In the genomic region with DNA sequence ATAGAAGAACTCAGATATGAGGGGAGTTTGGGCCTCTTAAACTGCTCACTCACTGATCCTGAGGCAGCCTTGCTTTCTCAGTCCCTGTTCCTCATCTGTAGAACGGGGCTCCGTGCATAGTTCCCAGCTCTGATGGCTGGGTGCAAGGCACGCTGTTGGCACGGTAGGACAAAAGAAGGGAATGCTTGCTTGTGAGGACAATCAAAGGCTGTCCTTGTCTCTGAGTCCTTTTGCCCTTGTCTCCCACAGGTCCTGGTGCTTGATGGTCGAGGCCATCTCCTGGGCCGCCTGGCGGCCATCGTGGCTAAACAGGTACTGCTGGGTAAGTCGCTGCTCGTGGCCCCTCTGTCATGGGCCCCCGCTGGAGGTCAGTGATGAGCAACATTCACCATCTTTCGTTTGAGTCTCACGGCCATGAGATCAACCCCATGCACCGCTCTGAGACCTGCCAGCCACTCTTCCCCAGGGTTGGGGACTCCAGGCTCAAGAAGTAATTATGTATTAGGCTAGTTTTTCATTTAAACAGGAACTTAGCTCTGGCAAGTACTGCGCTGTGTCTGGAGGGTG, we compare ENCODE assay signal across 1 cellular context.
TF ChIP-seq lines count a peak whose summit lies in the region.

No MANE protein-coding gene starts in this region.

TF ChIP-seq in HepG2, 621 proteins besides CTCF, POLR2A, EP300 and RAD21 (continued from another document and continues in another):
- peak; percentile 30; the same call in 1 of the 2 replicates for TF ChIP-seq MED1 (CRISPR knock-in tag; IDR thresholded peaks at IDR 0.05)
- TF ChIP-seq, protein P1, sequence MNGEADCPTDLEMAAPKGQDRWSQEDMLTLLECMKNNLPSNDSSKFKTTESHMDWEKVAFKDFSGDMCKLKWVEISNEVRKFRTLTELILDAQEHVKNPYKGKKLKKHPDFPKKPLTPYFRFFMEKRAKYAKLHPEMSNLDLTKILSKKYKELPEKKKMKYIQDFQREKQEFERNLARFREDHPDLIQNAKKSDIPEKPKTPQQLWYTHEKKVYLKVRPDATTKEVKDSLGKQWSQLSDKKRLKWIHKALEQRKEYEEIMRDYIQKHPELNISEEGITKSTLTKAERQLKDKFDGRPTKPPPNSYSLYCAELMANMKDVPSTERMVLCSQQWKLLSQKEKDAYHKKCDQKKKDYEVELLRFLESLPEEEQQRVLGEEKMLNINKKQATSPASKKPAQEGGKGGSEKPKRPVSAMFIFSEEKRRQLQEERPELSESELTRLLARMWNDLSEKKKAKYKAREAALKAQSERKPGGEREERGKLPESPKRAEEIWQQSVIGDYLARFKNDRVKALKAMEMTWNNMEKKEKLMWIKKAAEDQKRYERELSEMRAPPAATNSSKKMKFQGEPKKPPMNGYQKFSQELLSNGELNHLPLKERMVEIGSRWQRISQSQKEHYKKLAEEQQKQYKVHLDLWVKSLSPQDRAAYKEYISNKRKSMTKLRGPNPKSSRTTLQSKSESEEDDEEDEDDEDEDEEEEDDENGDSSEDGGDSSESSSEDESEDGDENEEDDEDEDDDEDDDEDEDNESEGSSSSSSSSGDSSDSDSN (CRISPR knock-in tag; IDR thresholded peaks at IDR 0.05): peak; percentile 64
- peak; percentile 78; the same call in 1 of the 2 replicates for TF ChIP-seq CBX5 (CRISPR knock-in tag; IDR thresholded peaks at IDR 0.05; ENCODE audit: borderline replicate concordance)
- no peak for TF ChIP-seq ZNF816 (CRISPR knock-in tag; IDR thresholded peaks at IDR 0.05; ENCODE audit: borderline replicate concordance)
- peak; percentile 71 for TF ChIP-seq PHF5A (CRISPR knock-in tag; IDR thresholded peaks at IDR 0.05; ENCODE audit: low read depth, unreplicated experiment)
- no peak for TF ChIP-seq HMG20B (CRISPR knock-in tag; conservative IDR thresholded peaks at IDR 0.05)
- 0 out of 2 replicates have a peak, but pooled peaks have one; percentile 16 for TF ChIP-seq ERF (CRISPR knock-in tag; IDR thresholded peaks at IDR 0.05)
- 0 out of 2 replicates have a peak, but pooled peaks have one; percentile 33 for TF ChIP-seq ARNT2 (CRISPR knock-in tag; IDR thresholded peaks at IDR 0.05; ENCODE audit: low read depth)
- no peak; the same call in 1 of the 2 replicates for TF ChIP-seq NRL (CRISPR knock-in tag; IDR thresholded peaks at IDR 0.05; ENCODE audit: borderline replicate concordance)
- peak; percentile 58 for TF ChIP-seq RBM22 (optimal IDR thresholded peaks at IDR 0.05; ENCODE audit: low read length)
- TF ChIP-seq, protein P2, sequence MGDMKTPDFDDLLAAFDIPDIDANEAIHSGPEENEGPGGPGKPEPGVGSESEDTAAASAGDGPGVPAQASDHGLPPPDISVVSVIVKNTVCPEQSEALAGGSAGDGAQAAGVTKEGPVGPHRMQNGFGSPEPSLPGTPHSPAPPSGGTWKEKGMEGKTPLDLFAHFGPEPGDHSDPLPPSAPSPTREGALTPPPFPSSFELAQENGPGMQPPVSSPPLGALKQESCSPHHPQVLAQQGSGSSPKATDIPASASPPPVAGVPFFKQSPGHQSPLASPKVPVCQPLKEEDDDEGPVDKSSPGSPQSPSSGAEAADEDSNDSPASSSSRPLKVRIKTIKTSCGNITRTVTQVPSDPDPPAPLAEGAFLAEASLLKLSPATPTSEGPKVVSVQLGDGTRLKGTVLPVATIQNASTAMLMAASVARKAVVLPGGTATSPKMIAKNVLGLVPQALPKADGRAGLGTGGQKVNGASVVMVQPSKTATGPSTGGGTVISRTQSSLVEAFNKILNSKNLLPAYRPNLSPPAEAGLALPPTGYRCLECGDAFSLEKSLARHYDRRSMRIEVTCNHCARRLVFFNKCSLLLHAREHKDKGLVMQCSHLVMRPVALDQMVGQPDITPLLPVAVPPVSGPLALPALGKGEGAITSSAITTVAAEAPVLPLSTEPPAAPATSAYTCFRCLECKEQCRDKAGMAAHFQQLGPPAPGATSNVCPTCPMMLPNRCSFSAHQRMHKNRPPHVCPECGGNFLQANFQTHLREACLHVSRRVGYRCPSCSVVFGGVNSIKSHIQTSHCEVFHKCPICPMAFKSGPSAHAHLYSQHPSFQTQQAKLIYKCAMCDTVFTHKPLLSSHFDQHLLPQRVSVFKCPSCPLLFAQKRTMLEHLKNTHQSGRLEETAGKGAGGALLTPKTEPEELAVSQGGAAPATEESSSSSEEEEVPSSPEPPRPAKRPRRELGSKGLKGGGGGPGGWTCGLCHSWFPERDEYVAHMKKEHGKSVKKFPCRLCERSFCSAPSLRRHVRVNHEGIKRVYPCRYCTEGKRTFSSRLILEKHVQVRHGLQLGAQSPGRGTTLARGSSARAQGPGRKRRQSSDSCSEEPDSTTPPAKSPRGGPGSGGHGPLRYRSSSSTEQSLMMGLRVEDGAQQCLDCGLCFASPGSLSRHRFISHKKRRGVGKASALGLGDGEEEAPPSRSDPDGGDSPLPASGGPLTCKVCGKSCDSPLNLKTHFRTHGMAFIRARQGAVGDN (CRISPR knock-in tag; IDR thresholded peaks at IDR 0.05): peak; percentile 93
- no peak for TF ChIP-seq RORA (CRISPR knock-in tag; IDR thresholded peaks at IDR 0.05)
- TF ChIP-seq SNAPC2 (CRISPR knock-in tag; IDR thresholded peaks at IDR 0.05): 0 out of 2 replicates have a peak, but pooled peaks have one; percentile 41
- TF ChIP-seq ETV5 (CRISPR knock-in tag; IDR thresholded peaks at IDR 0.05; ENCODE audit: borderline replicate concordance): no peak; the same call in 1 of the 2 replicates
- TF ChIP-seq FOXK1 (CRISPR knock-in tag; IDR thresholded peaks at IDR 0.05; ENCODE audit: borderline replicate concordance, low read depth): peak; percentile 37; the same call in 1 of the 2 replicates
- TF ChIP-seq ZBTB7B (CRISPR knock-in tag; IDR thresholded peaks at IDR 0.05): 0 out of 2 replicates have a peak, but pooled peaks have one; percentile 19
- TF ChIP-seq RERE (CRISPR knock-in tag; IDR thresholded peaks at IDR 0.05; ENCODE audit: low read depth): no peak
- TF ChIP-seq KDM5A (IDR thresholded peaks at IDR 0.05; ENCODE audit: borderline replicate concordance, low read length): no peak
- no peak for TF ChIP-seq SRF (IDR thresholded peaks at IDR 0.05; ENCODE audit: low read depth, low read length)
- TF ChIP-seq HNF4G (IDR thresholded peaks at IDR 0.05; ENCODE audit: borderline replicate concordance, low read depth, low read length): no peak
- TF ChIP-seq HNF4G (CRISPR knock-in tag; IDR thresholded peaks at IDR 0.05; ENCODE audit: borderline replicate concordance, low read depth): no peak
- TF ChIP-seq, protein P3, sequence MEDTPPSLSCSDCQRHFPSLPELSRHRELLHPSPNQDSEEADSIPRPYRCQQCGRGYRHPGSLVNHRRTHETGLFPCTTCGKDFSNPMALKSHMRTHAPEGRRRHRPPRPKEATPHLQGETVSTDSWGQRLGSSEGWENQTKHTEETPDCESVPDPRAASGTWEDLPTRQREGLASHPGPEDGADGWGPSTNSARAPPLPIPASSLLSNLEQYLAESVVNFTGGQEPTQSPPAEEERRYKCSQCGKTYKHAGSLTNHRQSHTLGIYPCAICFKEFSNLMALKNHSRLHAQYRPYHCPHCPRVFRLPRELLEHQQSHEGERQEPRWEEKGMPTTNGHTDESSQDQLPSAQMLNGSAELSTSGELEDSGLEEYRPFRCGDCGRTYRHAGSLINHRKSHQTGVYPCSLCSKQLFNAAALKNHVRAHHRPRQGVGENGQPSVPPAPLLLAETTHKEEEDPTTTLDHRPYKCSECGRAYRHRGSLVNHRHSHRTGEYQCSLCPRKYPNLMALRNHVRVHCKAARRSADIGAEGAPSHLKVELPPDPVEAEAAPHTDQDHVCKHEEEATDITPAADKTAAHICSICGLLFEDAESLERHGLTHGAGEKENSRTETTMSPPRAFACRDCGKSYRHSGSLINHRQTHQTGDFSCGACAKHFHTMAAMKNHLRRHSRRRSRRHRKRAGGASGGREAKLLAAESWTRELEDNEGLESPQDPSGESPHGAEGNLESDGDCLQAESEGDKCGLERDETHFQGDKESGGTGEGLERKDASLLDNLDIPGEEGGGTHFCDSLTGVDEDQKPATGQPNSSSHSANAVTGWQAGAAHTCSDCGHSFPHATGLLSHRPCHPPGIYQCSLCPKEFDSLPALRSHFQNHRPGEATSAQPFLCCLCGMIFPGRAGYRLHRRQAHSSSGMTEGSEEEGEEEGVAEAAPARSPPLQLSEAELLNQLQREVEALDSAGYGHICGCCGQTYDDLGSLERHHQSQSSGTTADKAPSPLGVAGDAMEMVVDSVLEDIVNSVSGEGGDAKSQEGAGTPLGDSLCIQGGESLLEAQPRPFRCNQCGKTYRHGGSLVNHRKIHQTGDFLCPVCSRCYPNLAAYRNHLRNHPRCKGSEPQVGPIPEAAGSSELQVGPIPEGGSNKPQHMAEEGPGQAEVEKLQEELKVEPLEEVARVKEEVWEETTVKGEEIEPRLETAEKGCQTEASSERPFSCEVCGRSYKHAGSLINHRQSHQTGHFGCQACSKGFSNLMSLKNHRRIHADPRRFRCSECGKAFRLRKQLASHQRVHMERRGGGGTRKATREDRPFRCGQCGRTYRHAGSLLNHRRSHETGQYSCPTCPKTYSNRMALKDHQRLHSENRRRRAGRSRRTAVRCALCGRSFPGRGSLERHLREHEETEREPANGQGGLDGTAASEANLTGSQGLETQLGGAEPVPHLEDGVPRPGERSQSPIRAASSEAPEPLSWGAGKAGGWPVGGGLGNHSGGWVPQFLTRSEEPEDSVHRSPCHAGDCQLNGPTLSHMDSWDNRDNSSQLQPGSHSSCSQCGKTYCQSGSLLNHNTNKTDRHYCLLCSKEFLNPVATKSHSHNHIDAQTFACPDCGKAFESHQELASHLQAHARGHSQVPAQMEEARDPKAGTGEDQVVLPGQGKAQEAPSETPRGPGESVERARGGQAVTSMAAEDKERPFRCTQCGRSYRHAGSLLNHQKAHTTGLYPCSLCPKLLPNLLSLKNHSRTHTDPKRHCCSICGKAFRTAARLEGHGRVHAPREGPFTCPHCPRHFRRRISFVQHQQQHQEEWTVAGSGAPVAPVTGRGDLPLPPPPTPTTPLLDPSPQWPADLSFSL (CRISPR knock-in tag; IDR thresholded peaks at IDR 0.05): no peak
- TF ChIP-seq ZNF136 (CRISPR knock-in tag; IDR thresholded peaks at IDR 0.05; ENCODE audit: low read depth): no peak
- no peak for TF ChIP-seq ZMAT3 (CRISPR knock-in tag; conservative IDR thresholded peaks at IDR 0.05)
- TF ChIP-seq SIX1 (CRISPR knock-in tag; IDR thresholded peaks at IDR 0.05; ENCODE audit: borderline replicate concordance): no peak
- TF ChIP-seq, protein P4, sequence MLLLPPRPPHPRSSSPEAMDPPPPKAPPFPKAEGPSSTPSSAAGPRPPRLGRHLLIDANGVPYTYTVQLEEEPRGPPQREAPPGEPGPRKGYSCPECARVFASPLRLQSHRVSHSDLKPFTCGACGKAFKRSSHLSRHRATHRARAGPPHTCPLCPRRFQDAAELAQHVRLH (CRISPR knock-in tag; IDR thresholded peaks at IDR 0.05; ENCODE audit: borderline replicate concordance, low read depth): peak; percentile 71; the same call in 1 of the 2 replicates
- no peak for TF ChIP-seq ATF1 (CRISPR knock-in tag; IDR thresholded peaks at IDR 0.05)
- TF ChIP-seq SAFB2 (CRISPR knock-in tag; IDR thresholded peaks at IDR 0.05; ENCODE audit: borderline replicate concordance, low read depth): no peak
- no peak for TF ChIP-seq MTA3 (CRISPR knock-in tag; IDR thresholded peaks at IDR 0.05)
- TF ChIP-seq ZNF510 (CRISPR knock-in tag; IDR thresholded peaks at IDR 0.05; ENCODE audit: low read depth): peak; percentile 54; the same call in 1 of the 2 replicates
- peak; percentile 57; the same call in 1 of the 2 replicates for TF ChIP-seq KDM3A (CRISPR knock-in tag; IDR thresholded peaks at IDR 0.05; ENCODE audit: low read depth)
- TF ChIP-seq ZNF543 (CRISPR knock-in tag; IDR thresholded peaks at IDR 0.05): 0 out of 2 replicates have a peak, but pooled peaks have one; percentile 54
- peak; percentile 63; the same call in 1 of the 2 replicates for TF ChIP-seq IRF2 (CRISPR knock-in tag; IDR thresholded peaks at IDR 0.05)
